2 cellular contexts compared by ENCODE assay signal in genomic region chr3:118472586-118472985, GRCh38.
TF ChIP-seq lines count a peak whose summit lies in the region.

No MANE protein-coding gene starts in this region.

TF ChIP-seq in SK-N-SH treated with all-trans-retinoic acid at 6 μM for 48 hours, 23 proteins besides CTCF, POLR2A, EP300 and RAD21:
- TF ChIP-seq ZFP30 (CRISPR knock-in tag; IDR thresholded peaks at IDR 0.05) (no peak), ZNF8 (CRISPR knock-in tag; IDR thresholded peaks at IDR 0.05) (no peak), ZC3H10 (CRISPR knock-in tag; IDR thresholded peaks at IDR 0.05) (no peak), BACH2 (CRISPR knock-in tag; IDR thresholded peaks at IDR 0.05; ENCODE audit: borderline replicate concordance) (no peak), TSHZ2 (CRISPR knock-in tag; IDR thresholded peaks at IDR 0.05) (no peak), OSR1 (CRISPR knock-in tag; IDR thresholded peaks at IDR 0.05) (no peak), RARB (CRISPR knock-in tag; IDR thresholded peaks at IDR 0.05) (no peak), CSDC2 (CRISPR knock-in tag; IDR thresholded peaks at IDR 0.05) (no peak)
- TF ChIP-seq, protein P1, sequence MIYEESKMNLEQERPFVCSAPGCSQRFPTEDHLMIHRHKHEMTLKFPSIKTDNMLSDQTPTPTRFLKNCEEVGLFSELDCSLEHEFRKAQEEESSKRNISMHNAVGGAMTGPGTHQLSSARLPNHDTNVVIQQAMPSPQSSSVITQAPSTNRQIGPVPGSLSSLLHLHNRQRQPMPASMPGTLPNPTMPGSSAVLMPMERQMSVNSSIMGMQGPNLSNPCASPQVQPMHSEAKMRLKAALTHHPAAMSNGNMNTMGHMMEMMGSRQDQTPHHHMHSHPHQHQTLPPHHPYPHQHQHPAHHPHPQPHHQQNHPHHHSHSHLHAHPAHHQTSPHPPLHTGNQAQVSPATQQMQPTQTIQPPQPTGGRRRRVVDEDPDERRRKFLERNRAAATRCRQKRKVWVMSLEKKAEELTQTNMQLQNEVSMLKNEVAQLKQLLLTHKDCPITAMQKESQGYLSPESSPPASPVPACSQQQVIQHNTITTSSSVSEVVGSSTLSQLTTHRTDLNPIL (CRISPR knock-in tag; IDR thresholded peaks at IDR 0.05; ENCODE audit: low read depth) = no peak

TF ChIP-seq in SK-N-SH, 30 proteins besides CTCF, POLR2A, EP300 and RAD21:
- TF ChIP-seq FOSL2 (IDR thresholded peaks at IDR 0.05; ENCODE audit: borderline replicate concordance, low read depth) (no peak), YY1 (IDR thresholded peaks at IDR 0.05; ENCODE audit: low read depth) (no peak), NFIC (IDR thresholded peaks at IDR 0.05; ENCODE audit: borderline replicate concordance) (no peak), CHD2 (IDR thresholded peaks at IDR 0.05; ENCODE audit: low read length, partially characterized antibody) (no peak), FOXM1 (IDR thresholded peaks at IDR 0.05; ENCODE audit: low read depth) (no peak), TCF12 (IDR thresholded peaks at IDR 0.05) (no peak), USF1 (IDR thresholded peaks at IDR 0.05; ENCODE audit: borderline replicate concordance, low read depth) (no peak), GABPA (IDR thresholded peaks at IDR 0.05; ENCODE audit: low read depth) (no peak), USF2 (IDR thresholded peaks at IDR 0.05; ENCODE audit: borderline replicate concordance, low read depth, low read length) (no peak), FOXJ3 (CRISPR knock-in tag; IDR thresholded peaks at IDR 0.05) (no peak), RXRA (IDR thresholded peaks at IDR 0.05; ENCODE audit: borderline replicate concordance, low read depth) (no peak)
- TF ChIP-seq, protein P2, sequence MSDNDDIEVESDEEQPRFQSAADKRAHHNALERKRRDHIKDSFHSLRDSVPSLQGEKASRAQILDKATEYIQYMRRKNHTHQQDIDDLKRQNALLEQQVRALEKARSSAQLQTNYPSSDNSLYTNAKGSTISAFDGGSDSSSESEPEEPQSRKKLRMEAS (IDR thresholded peaks at IDR 0.05; ENCODE audit: low read depth) = no peak
- TF ChIP-seq, protein P3, sequence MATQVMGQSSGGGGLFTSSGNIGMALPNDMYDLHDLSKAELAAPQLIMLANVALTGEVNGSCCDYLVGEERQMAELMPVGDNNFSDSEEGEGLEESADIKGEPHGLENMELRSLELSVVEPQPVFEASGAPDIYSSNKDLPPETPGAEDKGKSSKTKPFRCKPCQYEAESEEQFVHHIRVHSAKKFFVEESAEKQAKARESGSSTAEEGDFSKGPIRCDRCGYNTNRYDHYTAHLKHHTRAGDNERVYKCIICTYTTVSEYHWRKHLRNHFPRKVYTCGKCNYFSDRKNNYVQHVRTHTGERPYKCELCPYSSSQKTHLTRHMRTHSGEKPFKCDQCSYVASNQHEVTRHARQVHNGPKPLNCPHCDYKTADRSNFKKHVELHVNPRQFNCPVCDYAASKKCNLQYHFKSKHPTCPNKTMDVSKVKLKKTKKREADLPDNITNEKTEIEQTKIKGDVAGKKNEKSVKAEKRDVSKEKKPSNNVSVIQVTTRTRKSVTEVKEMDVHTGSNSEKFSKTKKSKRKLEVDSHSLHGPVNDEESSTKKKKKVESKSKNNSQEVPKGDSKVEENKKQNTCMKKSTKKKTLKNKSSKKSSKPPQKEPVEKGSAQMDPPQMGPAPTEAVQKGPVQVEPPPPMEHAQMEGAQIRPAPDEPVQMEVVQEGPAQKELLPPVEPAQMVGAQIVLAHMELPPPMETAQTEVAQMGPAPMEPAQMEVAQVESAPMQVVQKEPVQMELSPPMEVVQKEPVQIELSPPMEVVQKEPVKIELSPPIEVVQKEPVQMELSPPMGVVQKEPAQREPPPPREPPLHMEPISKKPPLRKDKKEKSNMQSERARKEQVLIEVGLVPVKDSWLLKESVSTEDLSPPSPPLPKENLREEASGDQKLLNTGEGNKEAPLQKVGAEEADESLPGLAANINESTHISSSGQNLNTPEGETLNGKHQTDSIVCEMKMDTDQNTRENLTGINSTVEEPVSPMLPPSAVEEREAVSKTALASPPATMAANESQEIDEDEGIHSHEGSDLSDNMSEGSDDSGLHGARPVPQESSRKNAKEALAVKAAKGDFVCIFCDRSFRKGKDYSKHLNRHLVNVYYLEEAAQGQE (IDR thresholded peaks at IDR 0.05; ENCODE audit: low read depth, low read length) = no peak
- TF ChIP-seq, protein P4, sequence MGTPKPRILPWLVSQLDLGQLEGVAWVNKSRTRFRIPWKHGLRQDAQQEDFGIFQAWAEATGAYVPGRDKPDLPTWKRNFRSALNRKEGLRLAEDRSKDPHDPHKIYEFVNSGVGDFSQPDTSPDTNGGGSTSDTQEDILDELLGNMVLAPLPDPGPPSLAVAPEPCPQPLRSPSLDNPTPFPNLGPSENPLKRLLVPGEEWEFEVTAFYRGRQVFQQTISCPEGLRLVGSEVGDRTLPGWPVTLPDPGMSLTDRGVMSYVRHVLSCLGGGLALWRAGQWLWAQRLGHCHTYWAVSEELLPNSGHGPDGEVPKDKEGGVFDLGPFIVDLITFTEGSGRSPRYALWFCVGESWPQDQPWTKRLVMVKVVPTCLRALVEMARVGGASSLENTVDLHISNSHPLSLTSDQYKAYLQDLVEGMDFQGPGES (IDR thresholded peaks at IDR 0.05; ENCODE audit: low read depth, low read length) = no peak
